ENCODE assay signal across 16 cellular contexts in the genomic region with DNA sequence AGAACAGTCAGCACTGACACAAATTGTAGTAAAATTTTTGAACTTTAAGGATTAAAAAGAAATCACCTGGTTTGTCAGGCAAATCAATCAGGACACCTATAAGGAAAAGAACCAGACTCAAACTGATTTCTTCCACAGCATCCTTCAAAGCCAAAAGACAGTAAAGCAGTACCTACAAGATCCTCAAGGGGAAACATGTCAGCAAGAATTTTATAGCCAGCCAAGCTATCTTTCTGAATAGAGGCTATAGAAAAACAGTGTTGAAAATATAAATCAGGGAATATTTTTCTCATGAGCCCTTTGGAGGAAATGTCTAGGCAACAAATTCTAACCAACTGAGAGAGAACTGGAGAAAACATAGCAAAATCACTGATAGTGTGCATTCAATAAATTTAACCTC.
DNase-seq lines count a peak whose midpoint lies in the region; TF ChIP-seq lines count a peak whose summit lies in the region.
"Had no signal": no experiment of that assay in that cellular context is flagged by ENCODE, and none has a peak within 500 bp of the region (broad histone marks: within the 10 kb centered on the region; RNA-seq: fewer than 3 reads in every experiment).

No MANE protein-coding gene starts in this region.

- H2AK5ac ChIP-seq in H9 (ENCODE audit: insufficient read length, low read length): no peak overlapping the region
- no peak overlapping the region for H2AK5ac ChIP-seq in mesendoderm (ENCODE audit: low read length)

- H3K27me3 ChIP-seq in H9 (ENCODE audit: insufficient read depth, low read length): no peaks in the 10 kb centered on the region
- no peaks in the 10 kb centered on the region for H3K27me3 ChIP-seq in mesendoderm (ENCODE audit: insufficient read depth, low read length, poor library complexity)
- no peaks in the 10 kb centered on the region for H3K27me3 ChIP-seq in esophagus squamous epithelium
- H3K27me3 ChIP-seq in smooth muscle cell (ENCODE audit: low read depth): no peaks in the 10 kb centered on the region
- H3K27me3 ChIP-seq: MG63, SJCRH30 had no signal

- no peaks in the 10 kb centered on the region for H3K79me1 ChIP-seq in H9 (ENCODE audit: insufficient read depth, low read depth, low read length, poor library complexity, severe bottlenecking)
- no peaks in the 10 kb centered on the region for H3K79me1 ChIP-seq in mesendoderm (ENCODE audit: low read length)

- H2AFZ ChIP-seq in H9 (ENCODE audit: low read length): no peak overlapping the region
- H2AFZ ChIP-seq in smooth muscle cell (ENCODE audit: low read depth): no peak overlapping the region

- H4K91ac ChIP-seq in H9 (ENCODE audit: insufficient read length, low read depth, low read length): no peak overlapping the region

- H3K4me1 ChIP-seq in H9 (ENCODE audit: insufficient read depth, low read length) (no peaks in the 10 kb centered on the region), mesendoderm (ENCODE audit: control insufficient read depth, low read depth, low read length) (no peaks in the 10 kb centered on the region), esophagus squamous epithelium (no peaks in the 10 kb centered on the region), smooth muscle cell (ENCODE audit: low read depth) (no peaks in the 10 kb centered on the region)

- H4K5ac ChIP-seq in H9 (ENCODE audit: insufficient read length, low read depth, low read length): no peak overlapping the region
- no peak overlapping the region for H4K5ac ChIP-seq in mesendoderm (ENCODE audit: low read length)

- H3K79me2 ChIP-seq in H9 (ENCODE audit: insufficient read depth, low read length) (no peaks in the 10 kb centered on the region), mesendoderm (ENCODE audit: control insufficient read depth, insufficient read depth, low read length) (no peaks in the 10 kb centered on the region), smooth muscle cell (ENCODE audit: low read depth) (no peaks in the 10 kb centered on the region)

- H3K4ac ChIP-seq in H9 (ENCODE audit: low read depth, low read length) (no peak overlapping the region), mesendoderm (ENCODE audit: low read depth, low read length) (no peak overlapping the region)

- peaks cover 0 to 12% (median 0%) of the 10 kb centered on the region in 3 experiments; a peak in 2 of 7 replicates for H3K36me3 Mint-ChIP-seq in H9 (ENCODE audit: insufficient read depth in 1 of 3, low read depth in 3 of 3)

- no peak overlapping the region for H2BK12ac ChIP-seq in H9 (ENCODE audit: insufficient read length, low read depth, low read length)

- no peaks in the 10 kb centered on the region for H3K4me1 Mint-ChIP-seq in H9

- H3K9me3 ChIP-seq in H9 (ENCODE audit: control insufficient read depth, low read depth, low read length): no peaks in the 10 kb centered on the region
- no peaks in the 10 kb centered on the region for H3K9me3 ChIP-seq in esophagus squamous epithelium
- no peaks in the 10 kb centered on the region for H3K9me3 ChIP-seq in smooth muscle cell (replicated peaks; ENCODE audit: low read depth)
- H3K9me3 ChIP-seq: MG63, SJCRH30 had no signal

- H2BK5ac ChIP-seq in H9 (ENCODE audit: insufficient read length, low read length): no peak overlapping the region
- no peak overlapping the region for H2BK5ac ChIP-seq in mesendoderm (ENCODE audit: low read length)

- H3K56ac ChIP-seq in H9 (ENCODE audit: insufficient read length, low read depth, low read length): no peak overlapping the region
- H3K56ac ChIP-seq in mesendoderm (ENCODE audit: low read length): no peak overlapping the region

- H3K36me3 ChIP-seq in mesendoderm (ENCODE audit: control insufficient read depth, insufficient read depth, low read length) (no peaks in the 10 kb centered on the region), esophagus squamous epithelium (no peaks in the 10 kb centered on the region), smooth muscle cell (ENCODE audit: low read depth) (no peaks in the 10 kb centered on the region)
- H3K36me3 ChIP-seq: MG63, SJCRH30 had no signal

- no peak overlapping the region for H3K27ac Mint-ChIP-seq in H9

- intact Hi-C loops in esophagus squamous epithelium (cut with DNase I): no loop called here

- TF ChIP-seq POLR2A in esophagus squamous epithelium (IDR thresholded peaks at IDR 0.05): no peak

- H3K14ac ChIP-seq in H9 (ENCODE audit: insufficient read depth, low read length): no peak overlapping the region

- H3K4me3 ChIP-seq in cardiac fibroblast (replicated peaks in 1 of 2; ENCODE audit: low read depth in 2 of 2, low read length in 2 of 2): no peak overlapping the region
- no peak overlapping the region for H3K4me3 ChIP-seq in mesendoderm (ENCODE audit: low read length)
- no peak overlapping the region for H3K4me3 ChIP-seq in esophagus squamous epithelium
- H3K4me3 ChIP-seq in smooth muscle cell: no peak overlapping the region
- H3K4me3 ChIP-seq: MG63, SJCRH30 had no signal

- H2BK20ac ChIP-seq in H9 (ENCODE audit: low read depth, low read length, poor library complexity, severe bottlenecking): no peak overlapping the region

- no peak overlapping the region for H3K4me2 ChIP-seq in H9 (ENCODE audit: insufficient read depth, insufficient read length, low read length)
- H3K4me2 ChIP-seq in mesendoderm (ENCODE audit: low read length): no peak overlapping the region
- no peak overlapping the region for H3K4me2 ChIP-seq in smooth muscle cell

- H3K18ac ChIP-seq in H9 (ENCODE audit: insufficient read length, low read depth, low read length) (no peak overlapping the region), mesendoderm (ENCODE audit: low read length) (no peak overlapping the region)

- no peaks in the 10 kb centered on the region for H3K27me3 Mint-ChIP-seq in H9 (ENCODE audit: low read depth)

- no peaks in the 10 kb centered on the region for H4K20me1 ChIP-seq in H9 (ENCODE audit: control insufficient read depth, insufficient read depth, insufficient read length)
- no peaks in the 10 kb centered on the region for H4K20me1 ChIP-seq in smooth muscle cell (ENCODE audit: low read depth)

- peaks cover 4 to 12% of the 10 kb centered on the region in 2 experiments; a peak in 4 of 5 replicates for H3K9me3 Mint-ChIP-seq in H9

- TF ChIP-seq CTCF in H9 (conservative IDR thresholded peaks at IDR 0.05): peak; percentile 39; the same call in 1 of the 3 replicates
- peak; percentile 24 for TF ChIP-seq CTCF in cardiac fibroblast (IDR thresholded peaks at IDR 0.05; ENCODE audit: low read depth, low read length)
- no peak for TF ChIP-seq CTCF in esophagus squamous epithelium (IDR thresholded peaks at IDR 0.05)
- no peak for TF ChIP-seq CTCF in smooth muscle cell (IDR thresholded peaks at IDR 0.05; ENCODE audit: borderline replicate concordance, insufficient read depth, poor library complexity, severe bottlenecking)

- H3T11ph ChIP-seq in H9 (ENCODE audit: low read length): no peak overlapping the region

- DNase-seq in H9: no peak
- DNase-seq in cardiac fibroblast (ENCODE audit: low read depth in 2 of 2): no peak
- DNase-seq in mesendoderm: peak; percentile 7
- no peak for DNase-seq in esophagus squamous epithelium (lab: John Stamatoyannopoulos, UW)
- no peak for DNase-seq in NCI-H446 treated with DMSO at 0.1 percent for 48 hours (lab: John Stamatoyannopoulos, UW)
- DNase-seq in RKO (ENCODE audit: low spot score): no peak
- no peak for DNase-seq in smooth muscle cell (lab: John Stamatoyannopoulos, UW; ENCODE audit: unreplicated experiment)
- DNase-seq: COR-L47; EL; GOT3; KG1; MG63; NCI-H1105 treated with DMSO at 0.1 percent for 48 hours; NCI-H187 treated with DMSO at 0.1 percent for 48 hours; NK-92 treated with Interleukin-12 subunit alpha and Interleukin-12 subunit beta, amount 100 ng/mL, for 24 hours; SJCRH30 had no signal

- H3K23ac ChIP-seq in H9 (ENCODE audit: insufficient read length, low read depth, low read length) (no peak overlapping the region), mesendoderm (ENCODE audit: low read length) (no peak overlapping the region)

- H3K4me3 Mint-ChIP-seq in H9: no peak overlapping the region

- H4K8ac ChIP-seq in H9 (replicated peaks; ENCODE audit: insufficient read length, low read depth, low read length) (no peak overlapping the region), mesendoderm (ENCODE audit: low read depth, low read length) (no peak overlapping the region)

- no peaks in the 10 kb centered on the region for H3F3A ChIP-seq in smooth muscle cell (ENCODE audit: low read depth)

- no peaks in the 10 kb centered on the region for H3K23me2 ChIP-seq in H9 (ENCODE audit: insufficient read length, low read depth, low read length, poor library complexity, severe bottlenecking)

- H3K27ac ChIP-seq in H9 (ENCODE audit: insufficient read length, low read depth, low read length) (no peak overlapping the region), mesendoderm (ENCODE audit: low read depth, low read length) (no peak overlapping the region), esophagus squamous epithelium (no peak overlapping the region), smooth muscle cell (ENCODE audit: low read depth) (no peak overlapping the region)
- H3K27ac ChIP-seq: SJCRH30 had no signal

- no peak overlapping the region for H2BK120ac ChIP-seq in H9 (ENCODE audit: low read depth, low read length, poor library complexity, severe bottlenecking)
- H2BK120ac ChIP-seq in mesendoderm (ENCODE audit: low read depth, low read length): no peak overlapping the region

- H3K9ac ChIP-seq in H9 (ENCODE audit: extremely low read depth, insufficient read length, low read length) (no peak overlapping the region), mesendoderm (ENCODE audit: low read length) (no peak overlapping the region), smooth muscle cell (ENCODE audit: low read depth) (no peak overlapping the region)

- H2BK15ac ChIP-seq in H9 (ENCODE audit: low read depth, low read length): no peak overlapping the region
- no peak overlapping the region for H2BK15ac ChIP-seq in mesendoderm (replicated peaks; ENCODE audit: low read depth)

Comparison
In these comparisons a context has a peak if more than half of its experiments do, and no peak if none do; other contexts are left out.
1. CTCF ChIP-seq: peak in H9 (single experiment) and cardiac fibroblast (single experiment); none in esophagus squamous epithelium (0 of 6) and smooth muscle cell (single experiment).